ENCODE assay signal across 8 cellular contexts in the genomic region with DNA sequence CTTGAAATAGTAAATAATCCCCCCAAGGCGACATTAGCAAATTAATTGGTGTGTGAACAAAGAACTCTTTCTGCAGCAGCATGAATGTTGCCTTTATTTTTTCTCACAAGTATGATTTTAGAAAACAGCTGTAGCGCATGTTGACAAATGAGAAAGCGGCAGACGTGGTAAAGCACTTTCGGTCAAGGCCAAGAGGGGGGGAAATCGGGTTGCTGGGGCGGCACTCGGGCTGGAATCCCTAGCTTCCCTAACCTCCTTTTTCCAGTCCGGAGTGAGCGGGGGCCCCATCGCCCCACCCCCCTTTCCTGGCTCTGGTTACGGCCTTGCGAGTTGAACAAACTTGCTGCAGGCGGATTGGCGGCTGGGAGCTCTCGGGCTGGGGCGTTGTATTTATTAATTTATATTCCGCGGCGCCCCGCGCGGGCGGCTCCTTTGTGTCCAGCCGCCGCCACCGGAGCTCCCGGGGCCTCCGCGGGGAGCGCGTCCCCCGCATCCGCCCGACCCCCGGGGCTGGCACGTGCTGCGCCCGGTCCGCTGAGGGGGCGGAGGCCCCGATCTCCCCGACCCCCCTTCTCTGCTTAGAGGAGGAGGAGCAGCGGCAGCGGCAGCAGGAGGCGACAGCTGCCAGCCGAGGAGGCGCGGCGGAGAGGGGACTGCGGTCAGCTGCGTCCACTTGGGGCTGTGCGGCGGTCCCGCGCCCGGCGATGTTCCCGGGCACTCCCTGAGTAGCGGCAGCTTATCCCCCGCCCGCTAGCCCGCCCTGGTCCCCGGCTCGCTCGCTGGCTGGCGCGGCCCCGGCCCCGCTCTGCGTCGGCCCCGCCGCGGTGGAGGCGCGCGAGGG. TPM values are rescaled to one million over a fixed set of nuclear protein-coding genes. Genes with fewer than 3 reads are reported as not detected.
DNase-seq lines count a peak whose midpoint lies in the region; ATAC-seq and TF ChIP-seq lines count a peak whose summit lies in the region.

A gene with protein sequence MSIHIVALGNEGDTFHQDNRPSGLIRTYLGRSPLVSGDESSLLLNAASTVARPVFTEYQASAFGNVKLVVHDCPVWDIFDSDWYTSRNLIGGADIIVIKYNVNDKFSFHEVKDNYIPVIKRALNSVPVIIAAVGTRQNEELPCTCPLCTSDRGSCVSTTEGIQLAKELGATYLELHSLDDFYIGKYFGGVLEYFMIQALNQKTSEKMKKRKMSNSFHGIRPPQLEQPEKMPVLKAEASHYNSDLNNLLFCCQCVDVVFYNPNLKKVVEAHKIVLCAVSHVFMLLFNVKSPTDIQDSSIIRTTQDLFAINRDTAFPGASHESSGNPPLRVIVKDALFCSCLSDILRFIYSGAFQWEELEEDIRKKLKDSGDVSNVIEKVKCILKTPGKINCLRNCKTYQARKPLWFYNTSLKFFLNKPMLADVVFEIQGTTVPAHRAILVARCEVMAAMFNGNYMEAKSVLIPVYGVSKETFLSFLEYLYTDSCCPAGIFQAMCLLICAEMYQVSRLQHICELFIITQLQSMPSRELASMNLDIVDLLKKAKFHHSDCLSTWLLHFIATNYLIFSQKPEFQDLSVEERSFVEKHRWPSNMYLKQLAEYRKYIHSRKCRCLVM (plus strand): TSS at position 607 of the 841 bp plus-strand sequence. CDS start 347 bp downstream, outside the sequence.

- H3K4me1 Mint-ChIP-seq in T-helper 1 cell treated with Interleukin-12 subunit alpha and Interleukin-12 subunit beta and Interleukin-4 antibody, amounts not matched to agents 30 μg/mL and 1 μg/mL, for 36 hours (ENCODE audit: low read depth) = peaks cover 25% of the 10 kb centered on the region
- H3K4me1 Mint-ChIP-seq in brain = peaks cover 80% of the 10 kb centered on the region

- no peak for DNase-seq in GM12864 (ENCODE audit: low read depth)
- peak; percentile 34 for DNase-seq in NCI-H1105 (lab: John Stamatoyannopoulos, UW)
- peak; percentile 85 to 93 for DNase-seq in hippocampal formation (lab: John Stamatoyannopoulos, UW)
- peak; percentile 91 to 95 for DNase-seq in psoas muscle

- no peaks in the 10 kb centered on the region for H3K9me3 ChIP-seq in psoas muscle

- intact Hi-C loops in psoas muscle (cut with DNase I) = loop anchor here (2.0 to 5.0 kb wide), 4 partner anchors 62 to 116 kb away; a partner anchor contains a TSS

- TF ChIP-seq CTCF in GM12864 (IDR thresholded peaks at IDR 0.05; ENCODE audit: low read depth, low read length, missing control alignments) = peak; percentile 6
- TF ChIP-seq CTCF in brain (conservative IDR thresholded peaks at IDR 0.05) = no peak
- TF ChIP-seq CTCF in psoas muscle (IDR thresholded peaks at IDR 0.05) = no peak

- WGBS in psoas muscle, 3 donors = 0 to 1% (median 0%) methylated on average over 58 to 77 of the region's 78 CpGs

- peak within 1 kb of the TSS; percentile 66 for H3K4me3 ChIP-seq in GM12864 (ENCODE audit: low read depth, low read length)
- peak within 1 kb of the TSS; percentile 90 for H3K4me3 ChIP-seq in psoas muscle

- H3K27ac Mint-ChIP-seq in T-helper 1 cell treated with Interleukin-12 subunit alpha and Interleukin-12 subunit beta and Interleukin-4 antibody, amounts not matched to agents 30 μg/mL and 1 μg/mL, for 36 hours = no peak within 1 kb of the TSS
- peak within 1 kb of the TSS; percentile 93 to 98 (median 95) for H3K27ac Mint-ChIP-seq in brain

- H3K27ac ChIP-seq in psoas muscle = peak within 1 kb of the TSS; percentile 94

- H3K27me3 ChIP-seq in psoas muscle (ENCODE audit: insufficient read depth in 3 of 3, low read length in 2 of 3) = no peaks in the 10 kb centered on the region

- H3K4me1 ChIP-seq in psoas muscle = peaks cover 57% of the 10 kb centered on the region

- no peaks in the 10 kb centered on the region for H3K36me3 Mint-ChIP-seq in T-helper 1 cell treated with Interleukin-12 subunit alpha and Interleukin-12 subunit beta and Interleukin-4 antibody, amounts not matched to agents 30 μg/mL and 1 μg/mL, for 36 hours (ENCODE audit: low read depth)
- H3K36me3 Mint-ChIP-seq in brain = peaks cover 1% of the 10 kb centered on the region

- peak within 1 kb of the TSS; percentile 71 for H3K4me3 Mint-ChIP-seq in T-helper 1 cell treated with Interleukin-12 subunit alpha and Interleukin-12 subunit beta and Interleukin-4 antibody, amounts not matched to agents 30 μg/mL and 1 μg/mL, for 36 hours
- peak within 1 kb of the TSS; percentile 92 to 97 (median 94) for H3K4me3 Mint-ChIP-seq in brain

- H3K27me3 Mint-ChIP-seq in T-helper 1 cell treated with Interleukin-12 subunit alpha and Interleukin-12 subunit beta and Interleukin-4 antibody, amounts not matched to agents 30 μg/mL and 1 μg/mL, for 36 hours (ENCODE audit: low read depth) = peaks cover 82% of the 10 kb centered on the region
- H3K27me3 Mint-ChIP-seq in brain = peaks cover 5% of the 10 kb centered on the region

- H3K36me3 ChIP-seq in psoas muscle (ENCODE audit: insufficient read depth in 1 of 2, low read depth in 1 of 2) = peaks cover 0 to 6% of the 10 kb centered on the region in 2 donors

- no peaks in the 10 kb centered on the region for H3K9me3 Mint-ChIP-seq in T-helper 1 cell treated with Interleukin-12 subunit alpha and Interleukin-12 subunit beta and Interleukin-4 antibody, amounts not matched to agents 30 μg/mL and 1 μg/mL, for 36 hours
- H3K9me3 Mint-ChIP-seq in brain = no peaks in the 10 kb centered on the region

- ATAC-seq in HG02571 (IDR thresholded peaks at IDR 0.05; ENCODE audit: unreplicated experiment) (peak; percentile 46), psoas muscle (peak; percentile 81 to 84 (median 82)), HG03378 (IDR thresholded peaks at IDR 0.05; ENCODE audit: unreplicated experiment) (no peak)

RNA-seq across cellular contexts. Expression of the gene that starts here (rescaled TPM):
- polyA plus RNA-seq in brain (ENCODE audit: insufficient read depth, low read depth, low replicate concordance) = 39.1 TPM
- 10 to 100 TPM; 44.0 to 86.0 (median 62.8) TPM for total RNA-seq in psoas muscle
- polyA plus RNA-seq in psoas muscle = 10 to 100 TPM; 19.0 to 53.2 (median 21.4) TPM
